ENCODE assay signal across 8 cellular contexts in the genomic region with DNA sequence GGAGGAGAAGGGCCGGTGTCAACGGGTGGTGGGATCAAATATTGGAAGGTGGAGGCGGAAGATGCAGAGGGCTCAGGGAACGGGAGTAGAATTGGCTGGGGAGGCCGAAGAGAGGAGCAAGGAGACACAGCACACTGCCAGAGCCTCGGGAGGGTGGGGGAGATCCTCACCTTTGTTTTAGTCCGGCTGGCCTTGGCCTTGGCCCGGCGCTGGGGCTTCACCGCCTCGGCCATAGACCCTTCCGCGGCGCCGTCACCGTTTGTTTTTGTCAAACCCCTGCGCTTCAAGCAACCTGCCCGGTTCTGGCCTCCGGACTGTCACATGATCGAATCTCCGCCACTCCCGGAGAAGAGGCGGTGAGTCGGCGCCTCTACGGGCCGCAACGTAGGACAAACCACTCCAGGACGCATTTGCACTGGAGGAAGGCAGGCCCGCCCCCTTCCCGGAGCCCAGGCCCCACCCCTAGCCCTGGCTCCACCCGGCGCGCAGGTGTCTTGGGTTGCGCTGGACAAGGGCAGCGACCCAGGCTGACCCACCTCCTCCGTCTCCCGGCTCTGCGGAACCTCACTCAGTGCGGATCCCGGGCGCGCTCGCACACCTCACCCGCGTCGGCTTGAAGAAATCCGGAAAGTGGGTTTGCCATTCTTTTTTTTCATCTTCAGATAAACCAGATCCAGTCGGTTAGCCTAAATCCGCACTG. TPM values are rescaled to one million over a fixed set of nuclear protein-coding genes. Genes with fewer than 3 reads are reported as not detected.
DNase-seq lines count a peak whose midpoint lies in the region; ATAC-seq, FAIRE-seq and TF ChIP-seq lines count a peak whose summit lies in the region.

A gene with protein sequence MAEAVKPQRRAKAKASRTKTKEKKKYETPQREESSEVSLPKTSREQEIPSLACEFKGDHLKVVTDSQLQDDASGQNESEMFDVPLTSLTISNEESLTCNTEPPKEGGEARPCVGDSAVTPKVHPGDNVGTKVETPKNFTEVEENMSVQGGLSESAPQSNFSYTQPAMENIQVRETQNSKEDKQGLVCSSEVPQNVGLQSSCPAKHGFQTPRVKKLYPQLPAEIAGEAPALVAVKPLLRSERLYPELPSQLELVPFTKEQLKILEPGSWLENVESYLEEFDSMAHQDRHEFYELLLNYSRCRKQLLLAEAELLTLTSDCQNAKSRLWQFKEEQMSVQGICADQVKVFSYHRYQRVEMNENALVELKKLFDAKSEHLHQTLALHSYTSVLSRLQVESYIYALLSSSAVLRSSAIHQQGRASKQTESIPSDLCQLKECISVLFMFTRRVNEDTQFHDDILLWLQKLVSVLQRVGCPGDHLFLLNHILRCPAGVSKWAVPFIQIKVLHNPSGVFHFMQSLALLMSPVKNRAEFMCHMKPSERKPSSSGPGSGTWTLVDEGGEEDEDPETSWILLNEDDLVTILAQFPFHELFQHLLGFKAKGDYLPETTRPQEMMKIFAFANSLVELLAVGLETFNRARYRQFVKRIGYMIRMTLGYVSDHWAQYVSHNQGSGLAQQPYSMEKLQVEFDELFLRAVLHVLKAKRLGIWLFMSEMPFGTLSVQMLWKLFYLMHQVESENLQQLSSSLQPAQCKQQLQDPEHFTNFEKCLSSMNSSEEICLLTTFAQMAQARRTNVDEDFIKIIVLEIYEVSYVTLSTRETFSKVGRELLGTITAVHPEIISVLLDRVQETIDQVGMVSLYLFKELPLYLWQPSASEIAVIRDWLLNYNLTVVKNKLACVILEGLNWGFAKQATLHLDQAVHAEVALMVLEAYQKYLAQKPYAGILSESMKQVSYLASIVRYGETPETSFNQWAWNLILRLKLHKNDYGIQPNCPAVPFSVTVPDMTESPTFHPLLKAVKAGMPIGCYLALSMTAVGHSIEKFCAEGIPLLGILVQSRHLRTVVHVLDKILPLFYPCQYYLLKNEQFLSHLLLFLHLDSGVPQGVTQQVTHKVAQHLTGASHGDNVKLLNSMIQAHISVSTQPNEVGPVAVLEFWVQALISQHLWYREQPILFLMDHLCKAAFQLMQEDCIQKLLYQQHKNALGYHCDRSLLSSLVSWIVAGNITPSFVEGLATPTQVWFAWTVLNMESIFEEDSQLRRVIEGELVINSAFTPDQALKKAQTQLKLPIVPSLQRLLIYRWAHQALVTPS (N-terminal part only) (minus strand): TSS at position 323 of the 700 bp plus-strand sequence. CDS start 90 bp downstream, at position 233.

- no peaks in the 10 kb centered on the region for H3K27me3 Mint-ChIP-seq in activated T-helper 17 cell treated with anti-CD3 and anti-CD28 coated beads, Interleukin-2, amount 50 U/mL, for 72 hours
- H3K27me3 Mint-ChIP-seq in naive thymus-derived CD8-positive, alpha-beta T cell: no peaks in the 10 kb centered on the region
- H3K27me3 Mint-ChIP-seq in stimulated activated naive B cell treated with anti-CD40 and anti-IgM and Interleukin-4, amounts not matched to agents 10 μg/mL and 1 μg/mL and 100 μg/mL, for 72 hours: no peaks in the 10 kb centered on the region

- peak; percentile 36 for FAIRE-seq in H54 (lab: Jason Lieb, UNC)

- H3K36me3 Mint-ChIP-seq in activated T-helper 17 cell treated with anti-CD3 and anti-CD28 coated beads, Interleukin-2, amount 50 U/mL, for 72 hours (ENCODE audit: low read depth): peaks cover 15% of the 10 kb centered on the region
- peaks cover 0 to 14% (median 5%) of the 10 kb centered on the region in 3 donors for H3K36me3 Mint-ChIP-seq in naive thymus-derived CD8-positive, alpha-beta T cell
- peaks cover 12 to 15% of the 10 kb centered on the region in 2 donors for H3K36me3 Mint-ChIP-seq in stimulated activated naive B cell treated with anti-CD40 and anti-IgM and Interleukin-4, amounts not matched to agents 10 μg/mL and 1 μg/mL and 100 μg/mL, for 72 hours

- 0 out of 2 replicates have a peak, but pooled peaks have one; percentile 4 for TF ChIP-seq POLR2A in H54 (IDR thresholded peaks at IDR 0.05; ENCODE audit: low read depth, low read length)

- TF ChIP-seq CTCF in RWPE1 (conservative IDR thresholded peaks at IDR 0.05; ENCODE audit: low read depth): no peak

- H3K27ac ChIP-seq in RWPE1: peak within 1 kb of the TSS; percentile 81

- peak within 1 kb of the TSS; percentile 97 for H3K27ac Mint-ChIP-seq in activated T-helper 17 cell treated with anti-CD3 and anti-CD28 coated beads, Interleukin-2, amount 50 U/mL, for 72 hours
- H3K27ac Mint-ChIP-seq in naive thymus-derived CD8-positive, alpha-beta T cell: peak within 1 kb of the TSS; percentile 86 to 98 (median 96)
- H3K27ac Mint-ChIP-seq in stimulated activated naive B cell treated with anti-CD40 and anti-IgM and Interleukin-4, amounts not matched to agents 10 μg/mL and 1 μg/mL and 100 μg/mL, for 72 hours: peak within 1 kb of the TSS; percentile 87

- POLR2A ChIA-PET in RWPE1 (lab: Yijun Ruan, JAX; ENCODE audit: low non-redundant PET): no interaction called here
- POLR2A ChIA-PET in naive thymus-derived CD8-positive, alpha-beta T cell (lab: Charles Lee): no interaction called here

- CTCF ChIA-PET in RWPE1 (lab: Yijun Ruan, JAX): no interaction called here

- H3K4me3 Mint-ChIP-seq in activated T-helper 17 cell treated with anti-CD3 and anti-CD28 coated beads, Interleukin-2, amount 50 U/mL, for 72 hours: peak within 1 kb of the TSS; percentile 98
- peak within 1 kb of the TSS; percentile 94 to 99 (median 98) for H3K4me3 Mint-ChIP-seq in naive thymus-derived CD8-positive, alpha-beta T cell
- peak within 1 kb of the TSS; percentile 95 for H3K4me3 Mint-ChIP-seq in stimulated activated naive B cell treated with anti-CD40 and anti-IgM and Interleukin-4, amounts not matched to agents 10 μg/mL and 1 μg/mL and 100 μg/mL, for 72 hours

- ATAC-seq in activated T-helper 17 cell treated with anti-CD3 and anti-CD28 coated beads, Interleukin-2, amount 50 U/mL, for 72 hours (replicated peaks): peak; percentile 86
- ATAC-seq in naive thymus-derived CD8-positive, alpha-beta T cell: peak; percentile 86 to 93
- ATAC-seq in stimulated activated naive B cell treated with anti-CD40 and anti-IgM and Interleukin-4, amounts not matched to agents 10 μg/mL and 1 μg/mL and 100 μg/mL, for 72 hours (replicated peaks): peak; percentile 98

- DNase-seq in ELF-1 (ENCODE audit: low read depth, low spot score) (peak; percentile 98), H54 (ENCODE audit: insufficient read length, low spot score) (peak; percentile 63), LoVo (ENCODE audit: low spot score) (peak; percentile 93), RWPE1 (ENCODE audit: low spot score) (peak; percentile 77), fibroblast of peridontal ligament (ENCODE audit: extremely low read depth) (peak; percentile 92)
- DNase-seq in naive thymus-derived CD8-positive, alpha-beta T cell: peak; percentile 79 to 94 (median 88)
- peak; percentile 92 for DNase-seq in stimulated activated naive B cell treated with anti-CD40 and anti-IgM and Interleukin-4, amounts not matched to agents 10 μg/mL and 1 μg/mL and 100 μg/mL, for 72 hours

- H3K4me1 Mint-ChIP-seq in activated T-helper 17 cell treated with anti-CD3 and anti-CD28 coated beads, Interleukin-2, amount 50 U/mL, for 72 hours: peaks cover 16% of the 10 kb centered on the region
- H3K4me1 Mint-ChIP-seq in naive thymus-derived CD8-positive, alpha-beta T cell: peaks cover 25 to 52% (median 44%) of the 10 kb centered on the region in 4 donors
- H3K4me1 Mint-ChIP-seq in stimulated activated naive B cell treated with anti-CD40 and anti-IgM and Interleukin-4, amounts not matched to agents 10 μg/mL and 1 μg/mL and 100 μg/mL, for 72 hours: peaks cover 21 to 30% of the 10 kb centered on the region in 2 donors

- no peaks in the 10 kb centered on the region for H3K9me3 Mint-ChIP-seq in activated T-helper 17 cell treated with anti-CD3 and anti-CD28 coated beads, Interleukin-2, amount 50 U/mL, for 72 hours
- H3K9me3 Mint-ChIP-seq in naive thymus-derived CD8-positive, alpha-beta T cell: no peaks in the 10 kb centered on the region
- H3K9me3 Mint-ChIP-seq in stimulated activated naive B cell treated with anti-CD40 and anti-IgM and Interleukin-4, amounts not matched to agents 10 μg/mL and 1 μg/mL and 100 μg/mL, for 72 hours: no peaks in the 10 kb centered on the region

RNA-seq across cellular contexts. Expression of the gene that starts here (rescaled TPM):
- 10 to 100 TPM; 22.9 to 24.0 TPM for total RNA-seq in activated T-helper 17 cell treated with anti-CD3 and anti-CD28 coated beads, Interleukin-2, amount 50 U/mL, for 72 hours
- 10 to 100 TPM; 49.0 to 53.5 TPM for total RNA-seq in naive thymus-derived CD8-positive, alpha-beta T cell
- 1 to 10 TPM; 2.8 to 4.7 (median 3.8) TPM for polyA plus RNA-seq in naive thymus-derived CD8-positive, alpha-beta T cell

Comparison
In these comparisons a context has a peak if more than half of its experiments do, and no peak if none do; other contexts are left out.
1. Peak in every context shown above with its lines: DNase-seq, ATAC-seq and H3K27ac ChIP-seq.